ENCODE assay signal across 22 cellular contexts in the genomic region with DNA sequence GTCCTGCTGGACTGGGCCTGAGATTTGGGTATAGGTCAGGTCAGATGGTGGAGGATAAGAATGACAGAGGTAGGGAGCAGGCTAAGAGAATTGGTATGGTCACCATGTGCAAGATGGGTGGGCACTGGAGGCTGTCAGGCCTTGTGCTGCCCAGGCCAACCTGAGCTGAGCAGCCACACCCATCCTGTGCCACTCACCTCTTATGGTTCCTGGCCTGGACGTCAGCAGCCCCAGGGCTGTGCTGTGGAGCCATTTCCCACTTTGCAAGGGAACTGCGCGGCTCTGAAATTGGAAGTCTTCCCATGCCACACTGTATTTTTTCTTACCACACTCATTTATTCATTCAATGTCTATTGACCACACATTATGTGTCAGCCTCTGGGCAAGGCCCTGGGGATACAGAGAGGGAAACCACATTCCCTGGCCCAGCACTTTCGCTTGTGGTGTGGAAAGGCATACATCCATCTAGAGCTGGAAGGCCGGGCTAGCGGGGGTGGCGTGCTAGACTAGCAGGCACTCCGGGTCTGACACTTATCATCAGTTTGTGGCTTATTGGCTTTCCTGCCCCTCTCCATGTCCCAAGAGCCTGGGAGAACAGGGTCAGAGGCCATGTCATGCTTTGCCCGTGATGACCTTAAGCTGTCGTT. TPM values are rescaled to one million over a fixed set of nuclear protein-coding genes. Genes with fewer than 3 reads are reported as not detected.
DNase-seq lines count a peak whose midpoint lies in the region; ATAC-seq and TF ChIP-seq lines count a peak whose summit lies in the region.
"Had no signal": no experiment of that assay in that cellular context is flagged by ENCODE, and none has a peak within 500 bp of the region (broad histone marks: within the 10 kb centered on the region; RNA-seq: fewer than 3 reads in every experiment).

No MANE protein-coding gene starts in this region.

- H3K27ac ChIP-seq in neuronal stem cell (replicated peaks; ENCODE audit: low read length) = no peak overlapping the region
- H3K27ac ChIP-seq: pancreas, right lobe of liver, tibial artery had no signal

- H3K14ac ChIP-seq in neuronal stem cell (ENCODE audit: low read length) = no peak overlapping the region

- H3K9me3 Mint-ChIP-seq in nephron progenitor cell (no peaks in the 10 kb centered on the region), natural killer cell (no peaks in the 10 kb centered on the region)
- H3K9me3 Mint-ChIP-seq: activated CD4-positive, alpha-beta T cell treated with anti-CD3 and anti-CD28 coated beads, Interleukin-2, amount 10 ng/mL, durations not matched to agents 24 days and 14 days; effector memory CD8-positive, alpha-beta T cell had no signal

- H3K79me1 ChIP-seq in neuronal stem cell (ENCODE audit: low read depth, low read length) = no peaks in the 10 kb centered on the region

- H3K27me3 ChIP-seq in neuronal stem cell (ENCODE audit: control insufficient read depth in 3 of 3, insufficient read depth in 3 of 3, low read depth in 1 of 3, low read length in 3 of 3) = peaks cover 0 to 97% (median 25%) of the 10 kb centered on the region in 3 experiments
- H3K27me3 ChIP-seq: right lobe of liver had no signal

- no peak overlapping the region for H3K4me3 Mint-ChIP-seq in nephron progenitor cell
- H3K4me3 Mint-ChIP-seq in natural killer cell = no peak overlapping the region
- H3K4me3 Mint-ChIP-seq: activated CD4-positive, alpha-beta T cell treated with anti-CD3 and anti-CD28 coated beads, Interleukin-2, amount 10 ng/mL, durations not matched to agents 24 days and 14 days; effector memory CD8-positive, alpha-beta T cell had no signal

- peak; percentile 42 for DNase-seq in GOT3 (lab: John Stamatoyannopoulos, UW)
- DNase-seq in NB4 (ENCODE audit: low read depth) = peak; percentile 88
- DNase-seq in amniotic epithelial cell (ENCODE audit: low read depth) = peak; percentile 63
- no peak for DNase-seq in neuronal stem cell (ENCODE audit: low spot score)
- no peak for DNase-seq in NAMALWA (ENCODE audit: low spot score)
- DNase-seq in nephron progenitor cell = no peak
- DNase-seq in natural killer cell = no peak
- DNase-seq: activated CD4-positive, alpha-beta T cell treated with anti-CD3 and anti-CD28 coated beads, Interleukin-2, amount 10 ng/mL, durations not matched to agents 24 days and 14 days; activated CD8-positive, alpha-beta memory T cell treated with anti-CD3 and anti-CD28 coated beads, Interleukin-2, amount 50 U/mL, for 4 hours; activated effector memory CD4-positive, alpha-beta T cell treated with anti-CD3 and anti-CD28 coated beads, Interleukin-2, amount 50 U/mL, for 16 hours; amygdala; COR-L47; effector memory CD8-positive, alpha-beta T cell; NCI-H146; NCI-H226; pancreas; SK-N-SH; stimulated activated naive CD4-positive, alpha-beta T cell; tibial artery had no signal

- H3K9me3 ChIP-seq in neuronal stem cell (replicated peaks in 1 of 2; ENCODE audit: control insufficient read depth in 2 of 2, insufficient read depth in 1 of 2, low read depth in 1 of 2, low read length in 2 of 2) = no peaks in the 10 kb centered on the region
- H3K9me3 ChIP-seq: pancreas, right lobe of liver, SK-N-SH, tibial artery had no signal

- H3K18ac ChIP-seq in neuronal stem cell (ENCODE audit: low read length) = peak overlapping the region; percentile 38

- peak overlapping the region; percentile 61 for H2BK15ac ChIP-seq in neuronal stem cell (ENCODE audit: low read length)

- no peak overlapping the region for H3K4me2 ChIP-seq in neuronal stem cell (ENCODE audit: insufficient read depth, low read length, poor library complexity, severe bottlenecking)
- H3K4me2 ChIP-seq: SK-N-SH had no signal

- H3K9ac ChIP-seq in neuronal stem cell (ENCODE audit: low read depth, low read length, poor library complexity) = no peak overlapping the region
- H3K9ac ChIP-seq: SK-N-SH had no signal

- intact Hi-C loops in natural killer cell (cut with micrococcal nuclease) = no loop called here

- no peak overlapping the region for H4K8ac ChIP-seq in neuronal stem cell (ENCODE audit: low read depth, low read length)

- H3K27me3 Mint-ChIP-seq in nephron progenitor cell (ENCODE audit: low read depth, poor library complexity) = peaks cover 100% of the 10 kb centered on the region
- peaks cover 0 to 13% of the 10 kb centered on the region in 2 donors for H3K27me3 Mint-ChIP-seq in natural killer cell (ENCODE audit: low read depth in 2 of 2)

- no peak for TF ChIP-seq CTCF in NB4 (IDR thresholded peaks at IDR 0.05; ENCODE audit: low read depth, low read length)
- TF ChIP-seq CTCF in nephron progenitor cell (IDR thresholded peaks at IDR 0.05) = no peak
- no peak for TF ChIP-seq CTCF in natural killer cell (IDR thresholded peaks at IDR 0.05)

- peak overlapping the region; percentile 12 for H2BK120ac ChIP-seq in neuronal stem cell (ENCODE audit: low read depth, low read length)

- no peak overlapping the region for H3K23ac ChIP-seq in neuronal stem cell (ENCODE audit: low read depth, low read length, poor library complexity)

- no peaks in the 10 kb centered on the region for H3K36me3 ChIP-seq in neuronal stem cell (replicated peaks in 1 of 2; ENCODE audit: control insufficient read depth in 2 of 2, insufficient read depth in 2 of 2, low read length in 2 of 2)
- H3K36me3 ChIP-seq: pancreas, right lobe of liver, tibial artery had no signal

- no peak overlapping the region for H3K27ac Mint-ChIP-seq in nephron progenitor cell
- no peak overlapping the region for H3K27ac Mint-ChIP-seq in natural killer cell
- H3K27ac Mint-ChIP-seq: activated CD4-positive, alpha-beta T cell treated with anti-CD3 and anti-CD28 coated beads, Interleukin-2, amount 10 ng/mL, durations not matched to agents 24 days and 14 days; effector memory CD8-positive, alpha-beta T cell had no signal

- H3K4me1 Mint-ChIP-seq in nephron progenitor cell (peaks cover 13% of the 10 kb centered on the region), natural killer cell (no peaks in the 10 kb centered on the region)
- H3K4me1 Mint-ChIP-seq: activated CD4-positive, alpha-beta T cell treated with anti-CD3 and anti-CD28 coated beads, Interleukin-2, amount 10 ng/mL, durations not matched to agents 24 days and 14 days had no signal

- H4K91ac ChIP-seq in neuronal stem cell (ENCODE audit: low read depth, low read length, poor library complexity) = no peak overlapping the region

- no CpG with 5 or more reads among the region's 10 CpGs for WGBS in neuronal stem cell (ENCODE audit: extremely low coverage in 2 of 2, insufficient read length in 2 of 2, insufficient replicate concordance in 1 of 2), 2 donors

- no peak overlapping the region for H2AFZ ChIP-seq in neuronal stem cell (ENCODE audit: low read length)

- H3K4me3 ChIP-seq in NB4 (ENCODE audit: low read depth, low read length) (no peak overlapping the region), neuronal stem cell (ENCODE audit: low read length in 2 of 2) (no peak overlapping the region)
- H3K4me3 ChIP-seq: pancreas, right lobe of liver, tibial artery had no signal

- H2AK5ac ChIP-seq in neuronal stem cell (ENCODE audit: low read depth, low read length) = peak overlapping the region; percentile 15

- H3K4ac ChIP-seq in neuronal stem cell (ENCODE audit: low read length) = no peak overlapping the region

- ATAC-seq in GM21423 (IDR thresholded peaks at IDR 0.05; ENCODE audit: unreplicated experiment) (no peak), natural killer cell (no peak)
- ATAC-seq: effector memory CD8-positive, alpha-beta T cell; Panc1; pancreas; right lobe of liver had no signal

- no peak for TF ChIP-seq POLR2A in NB4 (IDR thresholded peaks at IDR 0.05; ENCODE audit: extremely low read depth, insufficient read length)

- H3K4me1 ChIP-seq in neuronal stem cell (ENCODE audit: control insufficient read depth in 2 of 2, insufficient read depth in 1 of 2, low read depth in 1 of 2, low read length in 2 of 2) = peaks cover 21 to 23% of the 10 kb centered on the region in 2 donors
- H3K4me1 ChIP-seq: pancreas, right lobe of liver, tibial artery had no signal

- H2BK12ac ChIP-seq in neuronal stem cell (ENCODE audit: low read length) = no peak overlapping the region

- H3K36me3 Mint-ChIP-seq in nephron progenitor cell (ENCODE audit: low read depth) (no peaks in the 10 kb centered on the region), natural killer cell (no peaks in the 10 kb centered on the region)

- H2BK5ac ChIP-seq in neuronal stem cell (ENCODE audit: low read length) = no peak overlapping the region

RNA-seq across cellular contexts. Expression of gene POLG, which starts 51.1 kb away (rescaled TPM):
- polyA plus RNA-seq in neuronal stem cell (2013, experiment 1 of 2) = 21.3 TPM
- 21.7 TPM for polyA plus RNA-seq in neuronal stem cell (2013, experiment 2 of 2)
- total RNA-seq in natural killer cell = 100 to 1,000 TPM; 205 to 253 (median 238) TPM

Comparison
In these comparisons a context has a peak if more than half of its experiments do, and no peak if none do; other contexts are left out.
1. DNase-seq: peak in GOT3 (single experiment), NB4 (single experiment) and amniotic epithelial cell (single experiment); none in neuronal stem cell (single experiment), NAMALWA (single experiment), nephron progenitor cell (single experiment) and natural killer cell (single experiment).